ENCODE assay signal across 14 cellular contexts in the genomic region with DNA sequence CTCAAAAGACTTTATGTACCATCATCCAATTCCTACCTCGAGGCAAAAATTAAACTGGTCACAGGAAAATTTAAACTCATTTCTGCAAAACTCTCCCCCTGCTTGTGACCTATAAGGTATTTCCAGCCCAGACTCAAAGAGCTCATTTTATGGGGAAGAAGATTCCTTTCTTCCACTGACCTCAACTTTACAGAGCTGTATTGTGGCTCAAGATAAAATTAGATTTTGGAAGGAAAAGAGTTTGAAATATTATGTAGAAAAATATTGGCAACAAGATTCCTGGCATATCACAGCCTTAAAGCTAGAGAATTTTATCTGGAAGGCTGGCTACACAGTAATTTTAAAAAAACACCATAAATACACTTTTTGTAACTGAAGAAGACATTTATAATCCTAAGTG.
"Had no signal": no experiment of that assay in that cellular context is flagged by ENCODE, and none has a peak within 500 bp of the region (broad histone marks: within the 10 kb centered on the region; RNA-seq: fewer than 3 reads in every experiment).

No MANE protein-coding gene starts in this region.

- H3K9me3 ChIP-seq: tibial nerve had no signal

- H3K36me3 ChIP-seq: tibial nerve had no signal

- DNase-seq: activated CD4-positive, alpha-beta memory T cell treated with anti-CD3 and anti-CD28 coated beads for 36 hours; activated gamma-delta T cell treated with Interleukin-2 at 50 U/mL for 16 hours; activated naive CD8-positive, alpha-beta T cell treated with anti-CD3 and anti-CD28 coated beads, Interleukin-2, amount 10 ng/mL, durations not matched to agents 7 days and 5 days; activated T-cell treated with anti-CD3 and anti-CD28 coated beads, Interleukin-2, amount 50 U/mL, for 72 hours; effector CD4-positive, alpha-beta T cell; glutamatergic neuron; immature natural killer cell; occipital lobe; T-cell; T1000 had no signal

- H3K27ac ChIP-seq: skin epidermis had no signal

- H3K4me3 ChIP-seq: skin epidermis, tibial nerve had no signal

- H3K27me3 ChIP-seq: tibial nerve had no signal

- ATAC-seq: activated T-cell treated with anti-CD3 and anti-CD28 coated beads, Interleukin-2, amount 50 U/mL, for 72 hours; natural killer cell treated with Interleukin-12 subunit alpha and Interleukin-12 subunit beta and Interleukin-15 and Interleukin-18, amount 100 ng/mL, for 72 hours; stimulated activated effector memory CD8-positive, alpha-beta T cell treated with anti-CD3 and anti-CD28 coated beads, Interleukin-12 subunit alpha, Interleukin-12 subunit beta, amount 100 ng/mL, for 72 hours; T-cell had no signal
